Comparison of ENCODE assay signal across 10 cellular contexts in the genomic region with DNA sequence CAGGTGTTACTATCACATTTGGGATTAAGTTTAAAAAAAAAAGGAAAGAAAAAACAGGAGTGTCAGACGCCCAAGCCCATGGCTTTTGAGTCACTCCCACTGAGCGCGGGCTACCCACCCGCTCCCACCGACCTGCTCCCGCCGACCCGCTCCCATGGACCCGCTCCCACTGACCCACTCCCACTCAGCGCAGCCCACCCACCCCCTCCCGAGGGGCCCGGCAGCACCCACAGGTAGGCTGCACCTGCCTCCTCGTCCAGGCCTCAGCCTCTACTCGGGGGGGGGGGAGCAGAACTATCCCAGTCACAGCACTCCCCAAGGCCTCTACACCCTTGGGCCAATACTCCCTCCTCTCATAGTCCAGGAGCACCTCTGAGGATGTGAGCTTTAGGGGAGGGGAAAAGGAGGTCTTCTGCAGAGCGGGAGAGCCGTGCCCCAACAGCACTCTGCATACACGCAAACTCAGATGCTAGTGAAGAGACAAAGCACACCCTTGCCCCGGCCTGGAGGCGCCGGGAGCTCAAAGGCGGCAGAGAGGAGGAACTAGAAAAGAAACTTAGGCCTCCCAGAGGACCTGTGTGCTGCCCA. TPM values are rescaled to one million over a fixed set of nuclear protein-coding genes. Genes with fewer than 3 reads are reported as not detected.
DNase-seq lines count a peak whose midpoint lies in the region; ATAC-seq and TF ChIP-seq lines count a peak whose summit lies in the region.
"Had no signal": no experiment of that assay in that cellular context is flagged by ENCODE, and none has a peak within 500 bp of the region (broad histone marks: within the 10 kb centered on the region; RNA-seq: fewer than 3 reads in every experiment).

No MANE protein-coding gene starts in this region.

- TF ChIP-seq POLR2A in Peyer's patch (IDR thresholded peaks at IDR 0.05) (no peak), gastrocnemius medialis (IDR thresholded peaks at IDR 0.05) (no peak)

- H3K4me1 ChIP-seq in Peyer's patch (peaks cover 0 to 56% (median 22%) of the 10 kb centered on the region in 4 donors), esophagus (ENCODE audit: control insufficient read depth in 2 of 2, insufficient read depth in 2 of 2, low read length in 1 of 2) (peaks cover 19 to 35% of the 10 kb centered on the region in 2 donors), gastrocnemius medialis (peaks cover 60 to 77% of the 10 kb centered on the region in 2 donors)

- H3K27me3 ChIP-seq in Peyer's patch: no peaks in the 10 kb centered on the region
- no peaks in the 10 kb centered on the region for H3K27me3 ChIP-seq in esophagus (ENCODE audit: control insufficient read depth in 1 of 2, insufficient read depth in 2 of 2, low read length in 2 of 2)
- no peaks in the 10 kb centered on the region for H3K27me3 ChIP-seq in gastrocnemius medialis
- H3K27me3 ChIP-seq: cardiac muscle cell had no signal

- ATAC-seq in gastrocnemius medialis: no peak

- intact Hi-C loops in gastrocnemius medialis (cut with DNase I; ENCODE audit: low total_unique reads): loop anchor here (5.0 kb wide), 2 partner anchors 196 to 326 kb away; a partner anchor contains a TSS

- WGBS in esophagus, 2 donors: 49 to 52% methylated on average over 16 to 21 of the region's 21 CpGs

- in situ Hi-C loops in gastrocnemius medialis (cut with MboI; ENCODE audit: low sequenced_read_pairs in 4 of 4): loop anchor here in 1 of 4 donors (25.0 kb wide), 1 partner anchor 296 kb away; a partner anchor contains a TSS

- H3K36me3 ChIP-seq in Peyer's patch (peaks cover 0 to 9% (median 0%) of the 10 kb centered on the region in 3 donors), esophagus (ENCODE audit: control insufficient read depth in 2 of 2, insufficient read depth in 2 of 2, low read length in 1 of 2) (peaks cover 0 to 14% of the 10 kb centered on the region in 2 donors), gastrocnemius medialis (no peaks in the 10 kb centered on the region)
- H3K36me3 ChIP-seq: cardiac muscle cell had no signal

- H3K9me3 ChIP-seq in Peyer's patch (no peaks in the 10 kb centered on the region), esophagus (ENCODE audit: control insufficient read depth in 2 of 2, insufficient read depth in 1 of 2, low read depth in 1 of 2, low read length in 1 of 2) (no peaks in the 10 kb centered on the region), gastrocnemius medialis (no peaks in the 10 kb centered on the region)

- TF ChIP-seq CTCF in GM12875 (IDR thresholded peaks at IDR 0.05; ENCODE audit: borderline replicate concordance, insufficient read depth, low read depth, low read length) (no peak), Peyer's patch (IDR thresholded peaks at IDR 0.05) (no peak), gastrocnemius medialis (IDR thresholded peaks at IDR 0.05 in 4 of 5, conservative IDR thresholded peaks at IDR 0.05 in 1 of 5) (no peak)

- H3K4me3 ChIP-seq in GM12875 (ENCODE audit: low read depth, low read length) (peak overlapping the region; percentile 43), Peyer's patch (peak overlapping the region in 2 of 4 donors; percentile 78 to 91), esophagus (ENCODE audit: low read depth in 1 of 2, low read length in 2 of 2) (peak overlapping the region; percentile 25 to 82), gastrocnemius medialis (peak overlapping the region; percentile 65 to 84 (median 71))
- H3K4me3 ChIP-seq: cardiac muscle cell had no signal

- peak overlapping the region; percentile 17 to 96 (median 78) for H3K27ac ChIP-seq in Peyer's patch
- peak overlapping the region; percentile 87 to 97 for H3K27ac ChIP-seq in esophagus (ENCODE audit: low read depth in 2 of 2, low read length in 1 of 2)
- peak overlapping the region; percentile 91 to 98 (median 96) for H3K27ac ChIP-seq in gastrocnemius medialis
- H3K27ac ChIP-seq: cardiac muscle cell had no signal

- DNase-seq in Peyer's patch (no peak), gastrocnemius medialis (no peak), AG08396 (ENCODE audit: low spot score) (no peak), NCI-H82 (lab: John Stamatoyannopoulos, UW) (no peak), kidney tubule cell (ENCODE audit: low spot score) (no peak), cortex of kidney (lab: John Stamatoyannopoulos, UW) (no peak)

RNA-seq across cellular contexts. Expression of a gene that starts 2.9 kb away (rescaled TPM):
- total RNA-seq in Peyer's patch (100 to 1,000 TPM; 127 to 323 (median 225) TPM), gastrocnemius medialis (100 to 1,000 TPM; 104 to 286 (median 211) TPM)
- 10 to 100 TPM; 65.2 to 85.5 TPM for polyA plus RNA-seq in esophagus

RNA-seq across cellular contexts. Expression of a gene that starts 40.8 kb away (rescaled TPM):
- total RNA-seq in Peyer's patch: 1 to 10 TPM in 2 of 4 donors, not detected in 2; 1.5 to 1.6 TPM
- polyA plus RNA-seq in esophagus: 1 to 10 TPM in 1 of 2 donors, under 1 TPM in 1; 0.44 to 1.2 TPM
- total RNA-seq in gastrocnemius medialis: not detected
- total RNA-seq: M059J had no signal
